In the genomic region with DNA sequence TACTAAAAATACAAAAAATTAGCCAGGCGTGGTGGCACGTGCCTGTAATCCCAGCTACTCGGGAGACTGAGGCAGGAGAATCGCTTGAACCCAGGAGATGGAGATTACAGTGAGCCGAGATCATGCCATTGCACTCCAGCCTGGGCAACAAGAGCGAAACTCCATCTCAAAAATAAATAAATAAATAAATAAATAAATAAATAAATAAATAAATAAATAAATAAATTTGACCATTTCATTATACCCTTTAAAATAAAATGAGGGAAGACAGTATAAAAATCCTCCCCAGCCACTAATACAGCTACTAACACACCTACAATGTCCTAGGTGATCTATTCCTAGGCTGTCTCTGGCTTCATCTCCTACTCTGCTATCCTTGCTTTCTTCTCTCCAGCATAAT, we compare ENCODE assay signal across 4 cellular contexts.
DNase-seq lines count a peak whose midpoint lies in the region; ATAC-seq, FAIRE-seq and TF ChIP-seq lines count a peak whose summit lies in the region.
"Not testable (repeated sequence)": the region's sequence is repeated elsewhere in the genome, so short reads cannot be mapped to it uniquely, and the experiment has no call there.

No MANE protein-coding gene starts in this region.

- not testable (repeated sequence) for H3K79me2 ChIP-seq in H1 (ENCODE audit: control insufficient read depth in 1 of 2, insufficient read depth in 2 of 2, low read length in 2 of 2); trophoblast cell (ENCODE audit: control insufficient read depth, insufficient read depth, low read length, poor library complexity)

- H4K5ac ChIP-seq in H1 (ENCODE audit: insufficient read length, low read depth, low read length) = not testable (repeated sequence)

- not testable (repeated sequence) for H3K27ac ChIP-seq in A549; HEK293 (ENCODE audit: extremely low read depth, low read depth, low read length); H1 (ENCODE audit: low read depth, low read length); trophoblast cell (ENCODE audit: low read depth, low read length)

- TF ChIP-seq CTCF in A549 (IDR thresholded peaks at IDR 0.05); HEK293 (tag by site-specific recombination; IDR thresholded peaks at IDR 0.05); H1 (IDR thresholded peaks at IDR 0.05; ENCODE audit: control extremely low read depth in 1 of 3, insufficient read depth in 1 of 3, low read depth in 1 of 3, low read length in 3 of 3): not testable (repeated sequence)

- not testable (repeated sequence) for H3K4ac ChIP-seq in H1 (replicated peaks; ENCODE audit: insufficient read length, low read depth, low read length); trophoblast cell (ENCODE audit: low read depth, low read length)

- TF ChIP-seq POLR2A in A549 (IDR thresholded peaks at IDR 0.05; ENCODE audit: low read length); H1 (IDR thresholded peaks at IDR 0.05; ENCODE audit: control extremely low read depth in 1 of 2, low read depth in 2 of 2, low read length in 2 of 2): not testable (repeated sequence)

- not testable (repeated sequence) for H3K18ac ChIP-seq in H1 (ENCODE audit: extremely low read depth, low read length); trophoblast cell (ENCODE audit: low read length)

- not testable (repeated sequence) for H3K36me3 ChIP-seq in HEK293 (ENCODE audit: control insufficient read depth in 2 of 2, insufficient read depth in 1 of 2, low read length in 2 of 2); H1 (ENCODE audit: control insufficient read depth in 2 of 4, insufficient read depth in 4 of 4, low read length in 3 of 4); trophoblast cell (ENCODE audit: control insufficient read depth in 1 of 2, insufficient read depth in 2 of 2, low read length in 2 of 2)

- not testable (repeated sequence) for H4K12ac ChIP-seq in trophoblast cell (ENCODE audit: low read depth, low read length)

- H4K20me1 ChIP-seq in H1 (replicated peaks in 1 of 2; ENCODE audit: control insufficient read depth in 1 of 2, insufficient read depth in 2 of 2, low read length in 2 of 2) = not testable (repeated sequence)

- not testable (repeated sequence) for H2AK5ac ChIP-seq in H1 (ENCODE audit: low read depth, low read length); trophoblast cell (ENCODE audit: low read length)

- not testable (repeated sequence) for H3K9ac ChIP-seq in H1 (replicated peaks in 1 of 4; ENCODE audit: extremely low read depth in 1 of 4, low read depth in 3 of 4, low read length in 3 of 4); trophoblast cell (ENCODE audit: low read length)

- CTCF ChIA-PET in A549 (lab: Yijun Ruan, JAX); HEK293 (lab: Yijun Ruan, JAX); H1 (lab: Charles Lee; ENCODE audit: partially characterized antibody): not testable (repeated sequence)

- not testable (repeated sequence) for TF ChIP-seq RAD21 in A549 (conservative IDR thresholded peaks at IDR 0.05 in 1 of 2, IDR thresholded peaks at IDR 0.05 in 1 of 2); H1 (IDR thresholded peaks at IDR 0.05 in 1 of 2, conservative IDR thresholded peaks at IDR 0.05 in 1 of 2; ENCODE audit: low read depth in 2 of 2, low read length in 2 of 2)

- not testable (repeated sequence) for TF ChIP-seq EP300 in A549 (IDR thresholded peaks at IDR 0.05); H1 (IDR thresholded peaks at IDR 0.05; ENCODE audit: borderline replicate concordance in 1 of 2, low read depth in 2 of 2, low read length in 2 of 2)

- not testable (repeated sequence) for H3K23me2 ChIP-seq in H1 (ENCODE audit: low read depth, low read length)

- H3K4me3 ChIP-seq in A549; HEK293 (ENCODE audit: low read depth, low read length); H1 (ENCODE audit: extremely low read depth in 1 of 4, insufficient read depth in 2 of 4, low read depth in 3 of 4, low read length in 4 of 4); trophoblast cell (ENCODE audit: low read depth, low read length): not testable (repeated sequence)

- 44% methylated on average over 5 of the region's 6 CpGs for WGBS in A549 (ENCODE audit: missing lambda C conversion rate)
- WGBS in H1 (ENCODE audit: extremely low coverage in 1 of 2, insufficient coverage in 1 of 2, insufficient read length in 1 of 2, insufficient replicate concordance in 2 of 2, low coverage in 1 of 2, low lambda C conversion rate in 2 of 2, missing lambda C conversion rate in 1 of 2), 2 experiments = 97% methylated on average over 6 of the region's 6 CpGs; no CpG with 5 or more reads in 1 of the 2 experiments
- no CpG with 5 or more reads among the region's 6 CpGs for WGBS in trophoblast cell (ENCODE audit: extremely low coverage, insufficient coverage, insufficient read length)

- H3K9me3 ChIP-seq in A549; HEK293 (ENCODE audit: control insufficient read depth, insufficient read depth, low read depth, low read length); H1 (ENCODE audit: insufficient read depth in 2 of 2, low read depth in 1 of 2, low read length in 1 of 2); trophoblast cell (ENCODE audit: insufficient read depth, low read depth, low read length): not testable (repeated sequence)

- not testable (repeated sequence) for H3K4me1 ChIP-seq in A549; HEK293 (ENCODE audit: control insufficient read depth, insufficient read depth, low read length); H1 (replicated peaks in 1 of 4; ENCODE audit: control insufficient read depth in 3 of 4, insufficient read depth in 4 of 4, low read length in 3 of 4); trophoblast cell (ENCODE audit: control insufficient read depth in 1 of 2, insufficient read depth in 2 of 2, low read length in 2 of 2)

- not testable (repeated sequence) for H4K8ac ChIP-seq in H1 (ENCODE audit: extremely low read depth, insufficient read depth, low read length); trophoblast cell (ENCODE audit: low read depth, low read length)

- not testable (repeated sequence) for ATAC-seq in A549

- H2AFZ ChIP-seq in H1 (ENCODE audit: low read length); trophoblast cell (ENCODE audit: insufficient read depth, low read length, poor library complexity): not testable (repeated sequence)

- DNase-seq in A549 (ENCODE audit: low read depth in 1 of 2, low spot score in 1 of 2); H1 (ENCODE audit: low read depth in 1 of 2, low spot score in 2 of 2); trophoblast cell: not testable (repeated sequence)

- not testable (repeated sequence) for FAIRE-seq in A549 (lab: Jason Lieb, UNC); H1 (lab: Jason Lieb, UNC)

- H4K91ac ChIP-seq in H1 (replicated peaks; ENCODE audit: insufficient read length, low read length); trophoblast cell (ENCODE audit: low read depth, low read length): not testable (repeated sequence)

- H2BK120ac ChIP-seq in H1 (replicated peaks; ENCODE audit: low read depth, low read length); trophoblast cell (ENCODE audit: insufficient read depth, low read length, poor library complexity): not testable (repeated sequence)

- not testable (repeated sequence) for H3K14ac ChIP-seq in H1 (ENCODE audit: insufficient read length); trophoblast cell (ENCODE audit: low read length)

- not testable (repeated sequence) for H2BK12ac ChIP-seq in H1 (ENCODE audit: low read depth, low read length)
- H2BK12ac ChIP-seq in trophoblast cell (ENCODE audit: low read length) = peak overlapping the region; percentile 64

- H3K79me1 ChIP-seq in H1 (ENCODE audit: low read depth, low read length); trophoblast cell (ENCODE audit: low read length): not testable (repeated sequence)

- H2BK5ac ChIP-seq in H1 (ENCODE audit: low read depth, low read length) = not testable (repeated sequence)
- peak overlapping the region; percentile 31 for H2BK5ac ChIP-seq in trophoblast cell (ENCODE audit: low read depth, low read length, poor library complexity)

- H3K27me3 ChIP-seq in H1 (replicated peaks in 1 of 4; ENCODE audit: control insufficient read depth in 3 of 4, extremely low read depth in 1 of 4, insufficient read depth in 3 of 4, low read length in 3 of 4); trophoblast cell (ENCODE audit: insufficient read depth, low read length): not testable (repeated sequence)

- H3K56ac ChIP-seq in H1 (replicated peaks; ENCODE audit: insufficient read length, low read depth, low read length) = peak overlapping the region; percentile 39

- not testable (repeated sequence) for H2BK15ac ChIP-seq in H1 (ENCODE audit: low read length)

- POLR2A ChIA-PET in A549 (lab: Yijun Ruan, JAX); HEK293 (lab: Yijun Ruan, JAX); H1 (lab: Charles Lee; ENCODE audit: partially characterized antibody): not testable (repeated sequence)

- H3K4me2 ChIP-seq in A549; H1 (ENCODE audit: insufficient read depth in 1 of 2, low read depth in 2 of 2, low read length in 2 of 2); trophoblast cell (ENCODE audit: low read length): not testable (repeated sequence)

- not testable (repeated sequence) for H2BK20ac ChIP-seq in H1 (ENCODE audit: low read length)

- not testable (repeated sequence) for H3K23ac ChIP-seq in H1 (ENCODE audit: insufficient read length); trophoblast cell (ENCODE audit: low read length)

TF ChIP-seq in A549, 52 proteins besides CTCF, POLR2A, EP300 and RAD21:
- peak; percentile 49 for TF ChIP-seq ZC3H11A (IDR thresholded peaks at IDR 0.05)

TF ChIP-seq in HEK293, 187 proteins besides CTCF, POLR2A, EP300 and RAD21 (continues in another document):
- TF ChIP-seq ZNF510 (tag by site-specific recombination; IDR thresholded peaks at IDR 0.05; ENCODE audit: insufficient replicate concordance) (peak; percentile 7), ZNF654 (tag by site-specific recombination; IDR thresholded peaks at IDR 0.05; ENCODE audit: low read depth) (0 out of 2 replicates have a peak, but pooled peaks have one; percentile 21)
